8 cellular contexts compared by ENCODE assay signal in genomic region chr19:54448037-54448773, GRCh38. TPM values are rescaled to one million over a fixed set of nuclear protein-coding genes. Genes with fewer than 3 reads are reported as not detected.
DNase-seq lines count a peak whose midpoint lies in the region; ATAC-seq, FAIRE-seq and TF ChIP-seq lines count a peak whose summit lies in the region.

No MANE protein-coding gene starts in this region.

- peaks cover 2% of the 10 kb centered on the region for H3K9me1 ChIP-seq in keratinocyte (ENCODE audit: control insufficient read depth, extremely low read depth, insufficient read depth, low read length)

- peaks cover 27% of the 10 kb centered on the region for H3K4me1 ChIP-seq in keratinocyte (ENCODE audit: control insufficient read depth, extremely low read depth, insufficient read depth, low read length)

- peak overlapping the region; percentile 95 for H3K4me2 ChIP-seq in keratinocyte (ENCODE audit: control insufficient read depth, extremely low read depth, insufficient read depth, low read depth, low read length)

- H3K27ac ChIP-seq in HL-60 (replicated peaks) (peak overlapping the region; percentile 91), keratinocyte (ENCODE audit: control insufficient read depth, insufficient read depth, low read length) (peak overlapping the region; percentile 97)

- H3K27me3 Mint-ChIP-seq in T-helper 1 cell treated with Interleukin-12 subunit alpha and Interleukin-12 subunit beta and Interleukin-4 antibody, amounts not matched to agents 30 μg/mL and 1 μg/mL, for 36 hours (ENCODE audit: low read depth) = no peaks in the 10 kb centered on the region
- H3K27me3 Mint-ChIP-seq in central memory CD8-positive, alpha-beta T cell = no peaks in the 10 kb centered on the region

- TF ChIP-seq CTCF in GM06990 (IDR thresholded peaks at IDR 0.05; ENCODE audit: insufficient read depth, low read length, poor library complexity, severe bottlenecking) (no peak), HL-60 (IDR thresholded peaks at IDR 0.05; ENCODE audit: insufficient read depth, low read length) (no peak), keratinocyte (optimal IDR thresholded peaks at IDR 0.05 in 1 of 3, IDR thresholded peaks at IDR 0.05 in 1 of 3, conservative IDR thresholded peaks at IDR 0.05 in 1 of 3; ENCODE audit: extremely low read depth in 1 of 3, insufficient read depth in 2 of 3, low read length in 3 of 3) (no peak)

- dilution Hi-C loops in keratinocyte (cut with MboI; ENCODE audit: extremely low pct_ligation_motif_present, low sequenced_read_pairs) = no loop called here

- H3K4me3 Mint-ChIP-seq in T-helper 1 cell treated with Interleukin-12 subunit alpha and Interleukin-12 subunit beta and Interleukin-4 antibody, amounts not matched to agents 30 μg/mL and 1 μg/mL, for 36 hours = peak overlapping the region; percentile 96
- H3K4me3 Mint-ChIP-seq in central memory CD8-positive, alpha-beta T cell = peak overlapping the region; percentile 96

- DNase-seq in GM06990 (ENCODE audit: extremely low read depth, insufficient read length) (peak; percentile 57), HL-60 (ENCODE audit: low read depth in 1 of 2, low spot score in 1 of 2) (peak; percentile 50 to 69), keratinocyte (ENCODE audit: low read depth, low spot score) (no peak)
- no peak for DNase-seq in central memory CD8-positive, alpha-beta T cell (ENCODE audit: low spot score in 2 of 2)
- DNase-seq in stimulated activated CD4-positive, alpha-beta T cell treated with anti-CD3 and anti-CD28 coated beads, Interleukin-12 subunit alpha, Interleukin-12 subunit beta, amount 100 ng/mL, for 24 hours (ENCODE audit: low read depth in 2 of 2) = peak; percentile 38 to 39

- H3K4me1 Mint-ChIP-seq in T-helper 1 cell treated with Interleukin-12 subunit alpha and Interleukin-12 subunit beta and Interleukin-4 antibody, amounts not matched to agents 30 μg/mL and 1 μg/mL, for 36 hours (ENCODE audit: low read depth) = peaks cover 30% of the 10 kb centered on the region
- H3K4me1 Mint-ChIP-seq in central memory CD8-positive, alpha-beta T cell = peaks cover 53% of the 10 kb centered on the region

- peaks cover 31% of the 10 kb centered on the region for H3K36me3 Mint-ChIP-seq in T-helper 1 cell treated with Interleukin-12 subunit alpha and Interleukin-12 subunit beta and Interleukin-4 antibody, amounts not matched to agents 30 μg/mL and 1 μg/mL, for 36 hours (ENCODE audit: low read depth)
- peaks cover 71% of the 10 kb centered on the region for H3K36me3 Mint-ChIP-seq in central memory CD8-positive, alpha-beta T cell (ENCODE audit: insufficient read depth)

- FAIRE-seq in keratinocyte (lab: Jason Lieb, UNC) = no peak

- no peaks in the 10 kb centered on the region for H3K9me3 Mint-ChIP-seq in T-helper 1 cell treated with Interleukin-12 subunit alpha and Interleukin-12 subunit beta and Interleukin-4 antibody, amounts not matched to agents 30 μg/mL and 1 μg/mL, for 36 hours
- H3K9me3 Mint-ChIP-seq in central memory CD8-positive, alpha-beta T cell = no peaks in the 10 kb centered on the region

- ATAC-seq in central memory CD8-positive, alpha-beta T cell (replicated peaks; ENCODE audit: extremely low read depth, poor library complexity, severe bottlenecking) = peak; percentile 22
- ATAC-seq in HG03108 (IDR thresholded peaks at IDR 0.05; ENCODE audit: unreplicated experiment) = no peak
- no peak for ATAC-seq in HG02610 (IDR thresholded peaks at IDR 0.05; ENCODE audit: unreplicated experiment)

- H3K4me3 ChIP-seq in GM06990 (replicated peaks; ENCODE audit: low read depth, low read length) (peak overlapping the region; percentile 99), HL-60 (replicated peaks; ENCODE audit: insufficient read depth, low read length) (peak overlapping the region; percentile 96), keratinocyte (ENCODE audit: control insufficient read depth in 2 of 3, extremely low read depth in 1 of 3, insufficient read depth in 2 of 3, low read depth in 1 of 3, low read length in 3 of 3) (peak overlapping the region; percentile 91 to 99 (median 96))

- H3K36me3 ChIP-seq in GM06990 (ENCODE audit: control insufficient read depth, insufficient read depth, low read length) = peaks cover 22% of the 10 kb centered on the region
- H3K36me3 ChIP-seq in keratinocyte (ENCODE audit: control insufficient read depth in 2 of 2, extremely low read depth in 1 of 2, insufficient read depth in 2 of 2, low read length in 2 of 2) = peaks cover 19 to 29% of the 10 kb centered on the region in 2 experiments

- peaks cover 16% of the 10 kb centered on the region for H4K20me1 ChIP-seq in keratinocyte (ENCODE audit: control insufficient read depth, extremely low read depth, insufficient read depth, low read length)

- peak overlapping the region; percentile 96 for H3K9ac ChIP-seq in keratinocyte (ENCODE audit: control insufficient read depth, extremely low read depth, insufficient read depth, low read length)

- peaks cover 65% of the 10 kb centered on the region for H3K79me2 ChIP-seq in keratinocyte (ENCODE audit: control insufficient read depth, insufficient read depth, low read length)

- peak overlapping the region; percentile 100 for H3K27ac Mint-ChIP-seq in T-helper 1 cell treated with Interleukin-12 subunit alpha and Interleukin-12 subunit beta and Interleukin-4 antibody, amounts not matched to agents 30 μg/mL and 1 μg/mL, for 36 hours
- H3K27ac Mint-ChIP-seq in central memory CD8-positive, alpha-beta T cell (ENCODE audit: low read depth) = peak overlapping the region; percentile 99

- H3K27me3 ChIP-seq in GM06990 (replicated peaks; ENCODE audit: control insufficient read depth, insufficient read depth, low read length) (no peaks in the 10 kb centered on the region), HL-60 (ENCODE audit: insufficient read depth, poor library complexity, severe bottlenecking) (no peaks in the 10 kb centered on the region), keratinocyte (ENCODE audit: control insufficient read depth, extremely low read depth, insufficient read depth, low read length) (no peaks in the 10 kb centered on the region)

- H3K9me3 ChIP-seq in keratinocyte (ENCODE audit: control insufficient read depth, low read depth, low read length) = no peaks in the 10 kb centered on the region

- peak overlapping the region; percentile 86 for H2AFZ ChIP-seq in keratinocyte (ENCODE audit: control insufficient read depth, low read length)

RNA-seq across cellular contexts. Expression of gene LENG8, which starts 0.8 kb away (rescaled TPM):
- 29.4 to 75.6 TPM (median 33.4 TPM) in 3 replicates for polyA plus RNA-seq in keratinocyte
- 32.7 TPM for polyA plus RNA-seq in keratinocyte (2011; ENCODE audit: low read depth)
- 4.1 and 6.2 TPM in 2 replicates for polyA plus RNA-seq in keratinocyte (2011; cell fraction: cytosol; rRNA removed)
- polyA plus RNA-seq in keratinocyte (2011; cell fraction: nucleus; rRNA removed) = 793 and 1,107 TPM in 2 replicates
- polyA plus RNA-seq in keratinocyte (2012; ENCODE audit: low replicate concordance) = 45.7 and 76.8 TPM in 2 replicates
- polyA minus RNA-seq in keratinocyte = 61.8 to 117 TPM (median 66.2 TPM) in 3 replicates
- polyA minus RNA-seq in keratinocyte (2011; cell fraction: cytosol; rRNA and poly(A)+ RNA removed) = 29.4 TPM
- polyA minus RNA-seq in keratinocyte (2011; cell fraction: nucleus; rRNA and poly(A)+ RNA removed) = 115 and 133 TPM in 2 replicates

RNA-seq across cellular contexts. Expression of gene LENG9, which starts 15.4 kb away (rescaled TPM):
- 1.3 to 2.2 TPM (median 2.1 TPM) in 3 replicates for polyA plus RNA-seq in keratinocyte
- 0.41 TPM for polyA plus RNA-seq in keratinocyte (2011; ENCODE audit: low read depth)
- 1.2 and 2.8 TPM in 2 replicates for polyA plus RNA-seq in keratinocyte (2011; cell fraction: cytosol; rRNA removed)
- polyA plus RNA-seq in keratinocyte (2011; cell fraction: nucleus; rRNA removed) = 1.9 and 3.5 TPM in 2 replicates
- 2.4 and 5.8 TPM in 2 replicates for polyA plus RNA-seq in keratinocyte (2012; ENCODE audit: low replicate concordance)
- 1.2 to 3.3 TPM (median 2.0 TPM) in 3 replicates for polyA minus RNA-seq in keratinocyte
- polyA minus RNA-seq in keratinocyte (2011; cell fraction: cytosol; rRNA and poly(A)+ RNA removed) = 8.1 TPM
- polyA minus RNA-seq in keratinocyte (2011; cell fraction: nucleus; rRNA and poly(A)+ RNA removed) = 3.3 and 4.0 TPM in 2 replicates

RNA-seq across cellular contexts. Expression of gene CDC42EP5, which starts 24.9 kb away (rescaled TPM):
- 8.6 to 16.4 TPM (median 9.4 TPM) in 3 replicates for polyA plus RNA-seq in keratinocyte
- 4.4 TPM for polyA plus RNA-seq in keratinocyte (2011; ENCODE audit: low read depth)
- polyA plus RNA-seq in keratinocyte (2011; cell fraction: cytosol; rRNA removed) = 4.9 and 31.9 TPM in 2 replicates
- polyA plus RNA-seq in keratinocyte (2011; cell fraction: nucleus; rRNA removed) = 4.2 and 13.3 TPM in 2 replicates
- polyA plus RNA-seq in keratinocyte (2012; ENCODE audit: low replicate concordance) = 19.2 and 29.7 TPM in 2 replicates
- 0.67 to 1.7 TPM (median 1.2 TPM) in 3 replicates for polyA minus RNA-seq in keratinocyte
- 34.3 TPM for polyA minus RNA-seq in keratinocyte (2011; cell fraction: cytosol; rRNA and poly(A)+ RNA removed)
- polyA minus RNA-seq in keratinocyte (2011; cell fraction: nucleus; rRNA and poly(A)+ RNA removed) = 3.3 and 3.6 TPM in 2 replicates

RNA-seq across cellular contexts. Expression of gene TTYH1, which starts 32.9 kb away (rescaled TPM):
- 0.05 to 0.13 TPM in 2 of 3 replicates, not detected in the other for polyA plus RNA-seq in keratinocyte
- polyA plus RNA-seq in keratinocyte (2011; ENCODE audit: low read depth) = 0.96 TPM
- 0.14 TPM in 1 of 2 replicates, not detected in the other for polyA plus RNA-seq in keratinocyte (2011; cell fraction: cytosol; rRNA removed)
- polyA plus RNA-seq in keratinocyte (2011; cell fraction: nucleus; rRNA removed) = not detected in 2 replicates
- polyA plus RNA-seq in keratinocyte (2012; ENCODE audit: low replicate concordance) = 0.07 and 0.73 TPM in 2 replicates
- polyA minus RNA-seq in keratinocyte = not detected in 3 replicates
- not detected for polyA minus RNA-seq in keratinocyte (2011; cell fraction: cytosol; rRNA and poly(A)+ RNA removed)
- not detected in 2 replicates for polyA minus RNA-seq in keratinocyte (2011; cell fraction: nucleus; rRNA and poly(A)+ RNA removed)

RNA-seq across cellular contexts. Expression of gene LAIR2, which starts 54.4 kb away (rescaled TPM):
- not detected in 3 replicates for polyA plus RNA-seq in keratinocyte
- not detected for polyA plus RNA-seq in keratinocyte (2011; ENCODE audit: low read depth)
- polyA plus RNA-seq in keratinocyte (2011; cell fraction: cytosol; rRNA removed) = not detected in 2 replicates
- polyA plus RNA-seq in keratinocyte (2011; cell fraction: nucleus; rRNA removed) = not detected in 2 replicates
- not detected in 2 replicates for polyA plus RNA-seq in keratinocyte (2012; ENCODE audit: low replicate concordance)
- polyA minus RNA-seq in keratinocyte = not detected in 3 replicates
- not detected for polyA minus RNA-seq in keratinocyte (2011; cell fraction: cytosol; rRNA and poly(A)+ RNA removed)
- not detected in 2 replicates for polyA minus RNA-seq in keratinocyte (2011; cell fraction: nucleus; rRNA and poly(A)+ RNA removed)

Comparison
In these comparisons a context has a peak if more than half of its experiments do, and no peak if none do; other contexts are left out.
1. DNase-seq: peak in GM06990 (single experiment), HL-60 (2 of 2) and stimulated activated CD4-positive, alpha-beta T cell treated with anti-CD3 and anti-CD28 coated beads, Interleukin-12 subunit alpha, Interleukin-12 subunit beta, amount 100 ng/mL, for 24 hours (2 of 2); none in central memory CD8-positive, alpha-beta T cell (0 of 2) and keratinocyte (single experiment).
2. Peak in every context shown above with its lines, with median percentiles within 50 percentile points of each other: H3K4me3 ChIP-seq.